19 cellular contexts compared by ENCODE assay signal in the genomic region with DNA sequence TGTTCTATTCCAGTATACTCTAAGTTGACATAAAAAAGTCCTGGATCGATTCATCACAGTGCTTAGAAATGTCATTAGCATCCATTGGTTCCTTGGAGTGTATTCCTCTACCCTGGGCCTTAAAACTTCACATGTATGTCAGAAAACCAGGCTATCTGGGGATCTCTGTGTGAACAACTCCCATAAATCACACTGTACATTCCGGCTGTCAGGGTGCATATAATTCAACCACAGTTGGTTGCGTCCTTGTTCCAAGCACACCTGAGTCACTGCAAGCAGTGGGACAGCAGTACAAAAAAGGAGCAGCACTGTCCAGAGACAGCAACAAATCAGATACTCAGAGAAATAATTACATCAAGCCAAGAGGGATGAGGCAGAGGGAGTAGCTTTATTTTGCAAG. TPM values are rescaled to one million over a fixed set of nuclear protein-coding genes. Genes with fewer than 3 reads are reported as not detected.
DNase-seq lines count a peak whose midpoint lies in the region; ATAC-seq, FAIRE-seq and TF ChIP-seq lines count a peak whose summit lies in the region.
"Had no signal": no experiment of that assay in that cellular context is flagged by ENCODE, and none has a peak within 500 bp of the region (broad histone marks: within the 10 kb centered on the region; RNA-seq: fewer than 3 reads in every experiment).

No MANE protein-coding gene starts in this region.

- peaks cover 15% of the 10 kb centered on the region for H3K36me3 Mint-ChIP-seq in nephron progenitor cell (ENCODE audit: low read depth)
- no peaks in the 10 kb centered on the region for H3K36me3 Mint-ChIP-seq in activated CD4-positive, alpha-beta T cell treated with anti-CD3 and anti-CD28 coated beads, Interleukin-2, amount 10 ng/mL, durations not matched to agents 7 days and 5 days (ENCODE audit: low read depth)

- H3K27me3 ChIP-seq in dorsolateral prefrontal cortex: no peaks in the 10 kb centered on the region
- H3K27me3 ChIP-seq: heart right ventricle had no signal

- peaks cover 6% of the 10 kb centered on the region for H3K27me3 Mint-ChIP-seq in nephron progenitor cell (ENCODE audit: low read depth, poor library complexity)
- peaks cover 25% of the 10 kb centered on the region for H3K27me3 Mint-ChIP-seq in activated CD4-positive, alpha-beta T cell treated with anti-CD3 and anti-CD28 coated beads, Interleukin-2, amount 10 ng/mL, durations not matched to agents 7 days and 5 days

- intact Hi-C loops in dorsolateral prefrontal cortex (cut with DNase I): no loop called here

- no peak for ATAC-seq in GM19463 (IDR thresholded peaks at IDR 0.05; ENCODE audit: unreplicated experiment)
- ATAC-seq: HCT116, right cardiac atrium had no signal

- CTCF ChIA-PET in RWPE1 (lab: Yijun Ruan, JAX): no interaction called here
- CTCF ChIA-PET in activated CD4-positive, alpha-beta T cell treated with anti-CD3 and anti-CD28 coated beads, Interleukin-2, amount 10 ng/mL, durations not matched to agents 7 days and 5 days (lab: Charles Lee): no interaction called here

- H3K27ac ChIP-seq in RWPE1: no peak overlapping the region
- H3K27ac ChIP-seq in epithelial cell of prostate: no peak overlapping the region
- H3K27ac ChIP-seq in dorsolateral prefrontal cortex: no peak overlapping the region
- H3K27ac ChIP-seq: KMS-11 had no signal

- H3K4me3 ChIP-seq in dorsolateral prefrontal cortex: no peak overlapping the region
- H3K4me3 ChIP-seq: heart right ventricle had no signal

- H3K4me1 Mint-ChIP-seq in nephron progenitor cell: peaks cover 56% of the 10 kb centered on the region
- H3K4me1 Mint-ChIP-seq in activated CD4-positive, alpha-beta T cell treated with anti-CD3 and anti-CD28 coated beads, Interleukin-2, amount 10 ng/mL, durations not matched to agents 7 days and 5 days: no peaks in the 10 kb centered on the region
- H3K4me1 Mint-ChIP-seq: activated B cell treated with CpG ODN at 0.5 μM for 24 hours had no signal

- no peaks in the 10 kb centered on the region for H3K9me3 Mint-ChIP-seq in nephron progenitor cell
- no peaks in the 10 kb centered on the region for H3K9me3 Mint-ChIP-seq in activated CD4-positive, alpha-beta T cell treated with anti-CD3 and anti-CD28 coated beads, Interleukin-2, amount 10 ng/mL, durations not matched to agents 7 days and 5 days
- H3K9me3 Mint-ChIP-seq: activated B cell treated with CpG ODN at 0.5 μM for 24 hours, neural crest cell had no signal

- POLR2A ChIA-PET in RWPE1 (lab: Yijun Ruan, JAX; ENCODE audit: low non-redundant PET): no interaction called here
- POLR2A ChIA-PET in activated CD4-positive, alpha-beta T cell treated with anti-CD3 and anti-CD28 coated beads, Interleukin-2, amount 10 ng/mL, durations not matched to agents 7 days and 5 days (lab: Charles Lee): no interaction called here

- H3K4me3 Mint-ChIP-seq in nephron progenitor cell: peak overlapping the region; percentile 49
- no peak overlapping the region for H3K4me3 Mint-ChIP-seq in activated CD4-positive, alpha-beta T cell treated with anti-CD3 and anti-CD28 coated beads, Interleukin-2, amount 10 ng/mL, durations not matched to agents 7 days and 5 days
- H3K4me3 Mint-ChIP-seq: activated B cell treated with CpG ODN at 0.5 μM for 24 hours, neural crest cell had no signal

- DNase-seq in RWPE1 (ENCODE audit: low spot score): peak; percentile 4
- DNase-seq in epithelial cell of prostate (ENCODE audit: low read depth, low spot score): peak; percentile 71
- peak; percentile 42 for DNase-seq in nephron progenitor cell
- DNase-seq in urothelium cell line (ENCODE audit: low spot score): peak; percentile 9
- no peak for DNase-seq in dorsolateral prefrontal cortex
- DNase-seq in activated CD4-positive, alpha-beta T cell treated with anti-CD3 and anti-CD28 coated beads, Interleukin-2, amount 10 ng/mL, durations not matched to agents 7 days and 5 days: no peak
- DNase-seq: activated B cell treated with CpG ODN at 0.5 μM for 24 hours; heart right ventricle; NCI-H1048; NCI-H526; right cardiac atrium; SHP77 treated with DMSO at 0.1 percent for 48 hours; stimulated activated CD4-positive, alpha-beta T cell treated with anti-CD3 and anti-CD28 coated beads, Interleukin-2, amount 100 ng/mL, for 24 hours had no signal

- peak overlapping the region; percentile 63 for H3K27ac Mint-ChIP-seq in nephron progenitor cell
- H3K27ac Mint-ChIP-seq in activated CD4-positive, alpha-beta T cell treated with anti-CD3 and anti-CD28 coated beads, Interleukin-2, amount 10 ng/mL, durations not matched to agents 7 days and 5 days: no peak overlapping the region
- H3K27ac Mint-ChIP-seq: activated B cell treated with CpG ODN at 0.5 μM for 24 hours had no signal

- no peak for FAIRE-seq in urothelium cell line (lab: Jason Lieb, UNC)

- no peak for TF ChIP-seq CTCF in RWPE1 (conservative IDR thresholded peaks at IDR 0.05; ENCODE audit: low read depth)
- TF ChIP-seq CTCF in nephron progenitor cell (IDR thresholded peaks at IDR 0.05): no peak
- TF ChIP-seq CTCF in dorsolateral prefrontal cortex (IDR thresholded peaks at IDR 0.05 in 54 of 56, conservative IDR thresholded peaks at IDR 0.05 in 2 of 56; ENCODE audit: low read depth in 1 of 56, partially characterized antibody in 56 of 56): no peak

RNA-seq across cellular contexts. Expression of gene PDZRN3, which starts 52.4 kb away (rescaled TPM):
- 10 to 100 TPM; 16.4 to 67.3 (median 42.1) TPM for total RNA-seq in dorsolateral prefrontal cortex
- total RNA-seq in activated CD4-positive, alpha-beta T cell treated with anti-CD3 and anti-CD28 coated beads, Interleukin-2, amount 10 ng/mL, durations not matched to agents 7 days and 5 days: not detected
- total RNA-seq: activated B cell treated with CpG ODN at 0.5 μM for 24 hours; activated CD8-positive, alpha-beta memory T cell treated with anti-CD3 and anti-CD28 coated beads for 36 hours; T-helper 2 cell treated with Interferon-gamma antibody and Interleukin-4, amounts not matched to agents 100 ng/mL and 5 ng/mL, for 36 hours had no signal

Comparison
In these comparisons a context has a peak if more than half of its experiments do, and no peak if none do; other contexts are left out.
1. DNase-seq: peak in RWPE1 (single experiment), epithelial cell of prostate (single experiment), nephron progenitor cell (single experiment) and urothelium cell line (single experiment); none in dorsolateral prefrontal cortex (0 of 10) and activated CD4-positive, alpha-beta T cell treated with anti-CD3 and anti-CD28 coated beads, Interleukin-2, amount 10 ng/mL, durations not matched to agents 7 days and 5 days (single experiment).
2. RNA of gene PDZRN3, which starts 52.4 kb away (total RNA-seq): 16.4 to 67.3 TPM in dorsolateral prefrontal cortex; not detected in activated CD4-positive, alpha-beta T cell treated with anti-CD3 and anti-CD28 coated beads, Interleukin-2, amount 10 ng/mL, durations not matched to agents 7 days and 5 days; every median in the first group is over 10 times any median in the second.